ENCODE assay signal across 1 cellular context in genomic region chr13:51260154-51260553, GRCh38.
TF ChIP-seq lines count a peak whose summit lies in the region.

No MANE protein-coding gene starts in this region.

TF ChIP-seq in HepG2, 621 proteins besides CTCF, POLR2A, EP300 and RAD21:
- TF ChIP-seq, protein P1, sequence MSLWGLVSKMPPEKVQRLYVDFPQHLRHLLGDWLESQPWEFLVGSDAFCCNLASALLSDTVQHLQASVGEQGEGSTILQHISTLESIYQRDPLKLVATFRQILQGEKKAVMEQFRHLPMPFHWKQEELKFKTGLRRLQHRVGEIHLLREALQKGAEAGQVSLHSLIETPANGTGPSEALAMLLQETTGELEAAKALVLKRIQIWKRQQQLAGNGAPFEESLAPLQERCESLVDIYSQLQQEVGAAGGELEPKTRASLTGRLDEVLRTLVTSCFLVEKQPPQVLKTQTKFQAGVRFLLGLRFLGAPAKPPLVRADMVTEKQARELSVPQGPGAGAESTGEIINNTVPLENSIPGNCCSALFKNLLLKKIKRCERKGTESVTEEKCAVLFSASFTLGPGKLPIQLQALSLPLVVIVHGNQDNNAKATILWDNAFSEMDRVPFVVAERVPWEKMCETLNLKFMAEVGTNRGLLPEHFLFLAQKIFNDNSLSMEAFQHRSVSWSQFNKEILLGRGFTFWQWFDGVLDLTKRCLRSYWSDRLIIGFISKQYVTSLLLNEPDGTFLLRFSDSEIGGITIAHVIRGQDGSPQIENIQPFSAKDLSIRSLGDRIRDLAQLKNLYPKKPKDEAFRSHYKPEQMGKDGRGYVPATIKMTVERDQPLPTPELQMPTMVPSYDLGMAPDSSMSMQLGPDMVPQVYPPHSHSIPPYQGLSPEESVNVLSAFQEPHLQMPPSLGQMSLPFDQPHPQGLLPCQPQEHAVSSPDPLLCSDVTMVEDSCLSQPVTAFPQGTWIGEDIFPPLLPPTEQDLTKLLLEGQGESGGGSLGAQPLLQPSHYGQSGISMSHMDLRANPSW (CRISPR knock-in tag; IDR thresholded peaks at IDR 0.05; ENCODE audit: borderline replicate concordance): no peak
- no peak for TF ChIP-seq ZNF530 (CRISPR knock-in tag; IDR thresholded peaks at IDR 0.05; ENCODE audit: low read depth)
- no peak for TF ChIP-seq ZNF775 (CRISPR knock-in tag; IDR thresholded peaks at IDR 0.05; ENCODE audit: borderline replicate concordance)
- TF ChIP-seq TBX3 (IDR thresholded peaks at IDR 0.05; ENCODE audit: borderline replicate concordance): no peak
- TF ChIP-seq DMTF1 (CRISPR knock-in tag; IDR thresholded peaks at IDR 0.05): no peak
- TF ChIP-seq ZNF563 (CRISPR knock-in tag; IDR thresholded peaks at IDR 0.05): no peak
- TF ChIP-seq ZNF773 (CRISPR knock-in tag; IDR thresholded peaks at IDR 0.05; ENCODE audit: borderline replicate concordance): no peak
- no peak for TF ChIP-seq ZNF383 (CRISPR knock-in tag; IDR thresholded peaks at IDR 0.05; ENCODE audit: borderline replicate concordance)
- no peak for TF ChIP-seq SRY (CRISPR knock-in tag; IDR thresholded peaks at IDR 0.05)
- TF ChIP-seq ZNF589 (CRISPR knock-in tag; conservative IDR thresholded peaks at IDR 0.05): no peak
- no peak for TF ChIP-seq ZNF335 (CRISPR knock-in tag; IDR thresholded peaks at IDR 0.05)
- no peak for TF ChIP-seq ZSCAN20 (CRISPR knock-in tag; IDR thresholded peaks at IDR 0.05; ENCODE audit: borderline replicate concordance)
TF ChIP-seq in HepG2: peak in this region for 0.
